Comparison of ENCODE assay signal across 20 cellular contexts in genomic region chr1:89532228-89532627, GRCh38.
"Had no signal": no experiment of that assay in that cellular context is flagged by ENCODE, and none has a peak within 500 bp of the region (broad histone marks: within the 10 kb centered on the region; RNA-seq: fewer than 3 reads in every experiment).

No MANE protein-coding gene starts in this region.

- H3K4me3 Mint-ChIP-seq: activated B cell treated with CpG ODN at 0.5 μM for 24 hours; central memory CD8-positive, alpha-beta T cell; T-cell had no signal

- H3K27me3 Mint-ChIP-seq: activated B cell treated with CpG ODN at 0.5 μM for 24 hours; central memory CD8-positive, alpha-beta T cell; naive thymus-derived CD8-positive, alpha-beta T cell; progenitor cell of endocrine pancreas; T-cell had no signal

- H3K9me3 ChIP-seq: breast epithelium, esophagus muscularis mucosa, left lung, SJCRH30, upper lobe of left lung had no signal

- H3K27ac Mint-ChIP-seq: activated B cell treated with CpG ODN at 0.5 μM for 24 hours, T-cell had no signal

- H3K9me3 Mint-ChIP-seq: activated B cell treated with CpG ODN at 0.5 μM for 24 hours; central memory CD8-positive, alpha-beta T cell; naive thymus-derived CD8-positive, alpha-beta T cell; T-cell had no signal

- DNase-seq: activated B cell treated with CpG ODN at 0.5 μM for 24 hours; activated CD4-positive, alpha-beta T cell treated with anti-CD3 and anti-CD28 coated beads for 4 hours; activated CD8-positive, alpha-beta memory T cell treated with anti-CD3 and anti-CD28 coated beads, Interleukin-2, amount 50 U/mL, for 48 hours; activated naive CD4-positive, alpha-beta T cell; glutamatergic neuron; hippocampal formation; kidney glomerular epithelial cell; left lung; naive thymus-derived CD8-positive, alpha-beta T cell; retina; SJCRH30; stimulated activated CD4-positive, alpha-beta T cell treated with anti-CD3 and anti-CD28 coated beads, Interleukin-2, amount 100 ng/mL, for 48 hours; stimulated activated CD8-positive, alpha-beta memory T cell treated with anti-CD3 and anti-CD28 coated beads, Interleukin-4, amount 100 ng/mL, for 48 hours; stimulated activated naive CD4-positive, alpha-beta T cell; T-cell; upper lobe of left lung had no signal

- ATAC-seq: left lung; naive thymus-derived CD8-positive, alpha-beta T cell; T-cell had no signal
